ENCODE assay signal across 8 cellular contexts in genomic region chrX:130079824-130080406, GRCh38. TPM values are rescaled to one million over a fixed set of nuclear protein-coding genes. Genes with fewer than 3 reads are reported as not detected.
A peak's percentile ranks its signal among the peaks of the same experiment; 100 is the strongest.
DNase-seq lines count a peak whose midpoint lies in the region; ATAC-seq and TF ChIP-seq lines count a peak whose summit lies in the region.

No MANE protein-coding gene starts in this region.

- ATAC-seq in HG03135 (IDR thresholded peaks at IDR 0.05; ENCODE audit: unreplicated experiment): no peak

- no peak overlapping the region for H3K27ac ChIP-seq in A673 (ENCODE audit: low read depth, low read length, poor library complexity, severe bottlenecking)

- no peaks in the 10 kb centered on the region for H3K36me3 ChIP-seq in A673 (ENCODE audit: insufficient read depth, low read length, poor library complexity, severe bottlenecking)

- intact Hi-C loops in A673 (cut with micrococcal nuclease; ENCODE audit: unreplicated experiment): loop anchor here (1.0 kb wide), 1 partner anchor 112 kb away; no protein-coding TSS in a partner anchor

- no peaks in the 10 kb centered on the region for H3K9me3 ChIP-seq in A673 (ENCODE audit: low read depth, low read length, poor library complexity, severe bottlenecking)

- TF ChIP-seq CTCF in A673 (conservative IDR thresholded peaks at IDR 0.05; ENCODE audit: low read depth, low read length) (peak; percentile 79), GM12874 (IDR thresholded peaks at IDR 0.05; ENCODE audit: insufficient read depth, low read depth, low read length) (peak; percentile 58)

- POLR2A ChIA-PET in A673 (lab: Charles Lee; ENCODE audit: low non-redundant PET): no interaction called here

- no peaks in the 10 kb centered on the region for H3K4me1 ChIP-seq in A673 (ENCODE audit: insufficient read depth, low read length, poor library complexity, severe bottlenecking)

- DNase-seq in A673 (ENCODE audit: low spot score) (peak; percentile 78), NCI-H2081 treated with DMSO at 0.1 percent for 48 hours (lab: John Stamatoyannopoulos, UW) (peak; percentile 3), UCSD-AML1 (lab: John Stamatoyannopoulos, UW; ENCODE audit: unreplicated experiment) (peak; percentile 46), left kidney (ENCODE audit: low read depth, low spot score) (peak; percentile 84)
- DNase-seq in central memory CD4-positive, alpha-beta T cell: peak; percentile 58
- peak; percentile 20 to 29 for DNase-seq in stimulated activated CD8-positive, alpha-beta memory T cell treated with anti-CD3 and anti-CD28 coated beads, Interleukin-2, amount 100 ng/mL, for 1 hour (ENCODE audit: low read depth in 2 of 2)

- BruUV-seq in A673 (replicated peaks; lab: Mats Ljungman, UMichigan): no TSS peak

- no peak overlapping the region for H3K4me3 ChIP-seq in A673 (ENCODE audit: low read depth, low read length, poor library complexity, severe bottlenecking)

- no peaks in the 10 kb centered on the region for H3K27me3 ChIP-seq in A673 (replicated peaks; ENCODE audit: insufficient read depth, low read depth, low read length, poor library complexity)

- CTCF ChIA-PET in A673 (lab: Charles Lee): interaction anchor here (0.6 to 1.1 kb wide), 9 partner anchors 16 to 837 kb away, joined by 3 to 9 read pairs (median 5); partner anchors contain the start of gene AIFM1

RNA-seq across cellular contexts. Expression of gene ELF4, which starts 30.4 kb away (rescaled TPM):
- 8.4 and 9.0 TPM in 2 replicates for total RNA-seq in A673 (2021)

Comparison
In these comparisons a context has a peak if more than half of its experiments do, and no peak if none do; other contexts are left out.
1. DNase-seq: peak in every context shown above with its lines; median percentile 84 in left kidney; 78 in A673; 58 in central memory CD4-positive, alpha-beta T cell; 46 in UCSD-AML1; 24 in stimulated activated CD8-positive, alpha-beta memory T cell treated with anti-CD3 and anti-CD28 coated beads, Interleukin-2, amount 100 ng/mL, for 1 hour; 3 in NCI-H2081 treated with DMSO at 0.1 percent for 48 hours.